In genomic region chr3:15967577-15967976, GRCh38 we compare ENCODE assay signal across 8 cellular contexts.
"Had no signal": no experiment of that assay in that cellular context is flagged by ENCODE, and none has a peak within 500 bp of the region (broad histone marks: within the 10 kb centered on the region; RNA-seq: fewer than 3 reads in every experiment).

No MANE protein-coding gene starts in this region.

- H3K4me3 ChIP-seq: GM12878 had no signal

- FAIRE-seq: G401.6, GM12878, GM12891, GM12892, GM18507, GM19239 had no signal

- ATAC-seq: GM12878 had no signal

- DNase-seq: GDM1, GF-D8 had no signal
